ENCODE assay signal across 23 cellular contexts in the genomic region with DNA sequence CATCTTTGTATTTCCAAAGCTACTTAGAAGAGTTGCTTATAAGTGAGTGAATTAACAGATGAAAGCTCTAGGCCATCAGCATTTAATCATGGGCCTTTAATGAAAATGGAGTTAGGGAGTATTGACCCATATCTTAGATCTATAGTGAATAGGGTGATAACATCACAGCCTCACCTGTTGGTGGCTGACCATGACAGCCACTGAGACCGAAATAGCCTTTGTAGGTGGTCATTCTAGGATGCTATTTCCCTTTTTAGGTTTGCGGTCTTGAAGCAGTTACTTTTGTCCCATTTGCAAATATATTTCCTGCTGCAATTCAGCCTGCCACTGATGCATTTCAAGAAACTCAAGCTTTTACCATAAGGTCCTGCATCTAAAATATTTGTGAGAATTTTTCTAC.
"Had no signal": no experiment of that assay in that cellular context is flagged by ENCODE, and none has a peak within 500 bp of the region (broad histone marks: within the 10 kb centered on the region; RNA-seq: fewer than 3 reads in every experiment).

No MANE protein-coding gene starts in this region.

- H3K4me1 Mint-ChIP-seq: activated CD4-positive, alpha-beta T cell treated with anti-CD3 and anti-CD28 coated beads, Interleukin-2, amount 10 ng/mL, durations not matched to agents 7 days and 5 days; activated CD8-positive, alpha-beta memory T cell treated with anti-CD3 and anti-CD28 coated beads, Interleukin-2, amount 10 ng/mL, durations not matched to agents 7 days and 5 days; activated naive CD4-positive, alpha-beta T cell treated with anti-CD3 and anti-CD28 coated beads, Interleukin-2, amount 10 ng/mL, durations not matched to agents 7 days and 5 days; activated naive CD8-positive, alpha-beta T cell treated with anti-CD3 and anti-CD28 coated beads, Interleukin-2, amount 50 U/mL, for 24 hours; memory B cell had no signal

- H3K27ac ChIP-seq: neutrophil, ovary, prostate gland, right atrium auricular region, spleen, VCaP had no signal

- H3K4me1 ChIP-seq: prostate gland, right atrium auricular region, spleen had no signal

- DNase-seq: activated CD4-positive, alpha-beta T cell treated with anti-CD3 and anti-CD28 coated beads, Interleukin-2, amount 10 ng/mL, durations not matched to agents 7 days and 5 days; activated CD8-positive, alpha-beta memory T cell treated with anti-CD3 and anti-CD28 coated beads, Interleukin-2, amount 10 ng/mL, durations not matched to agents 7 days and 5 days; activated CD8-positive, alpha-beta T cell treated with anti-CD3 and anti-CD28 coated beads for 36 hours; activated effector memory CD4-positive, alpha-beta T cell treated with anti-CD3 and anti-CD28 coated beads, Interleukin-2, amount 50 U/mL, for 16 hours; activated naive CD4-positive, alpha-beta T cell treated with anti-CD3 and anti-CD28 coated beads, Interleukin-2, amount 10 ng/mL, durations not matched to agents 7 days and 5 days; activated naive CD8-positive, alpha-beta T cell treated with anti-CD3 and anti-CD28 coated beads, Interleukin-2, amount 50 U/mL, for 24 hours; activated T-cell treated with anti-CD3 and anti-CD28 coated beads for 4 hours; cerebellar nuclear complex; cortex of kidney; heart left ventricle; left colon; ovary; spleen; stimulated activated CD4-positive, alpha-beta T cell treated with anti-CD3 and anti-CD28 coated beads, Interleukin-4, amount 100 ng/mL, for 1 hour; stimulated activated naive CD4-positive, alpha-beta T cell had no signal

- H3K4me3 Mint-ChIP-seq: activated CD4-positive, alpha-beta T cell treated with anti-CD3 and anti-CD28 coated beads, Interleukin-2, amount 10 ng/mL, durations not matched to agents 7 days and 5 days; activated CD8-positive, alpha-beta memory T cell treated with anti-CD3 and anti-CD28 coated beads, Interleukin-2, amount 10 ng/mL, durations not matched to agents 7 days and 5 days; activated CD8-positive, alpha-beta T cell treated with anti-CD3 and anti-CD28 coated beads for 36 hours; activated naive CD4-positive, alpha-beta T cell treated with anti-CD3 and anti-CD28 coated beads, Interleukin-2, amount 10 ng/mL, durations not matched to agents 7 days and 5 days; activated naive CD8-positive, alpha-beta T cell treated with anti-CD3 and anti-CD28 coated beads, Interleukin-2, amount 50 U/mL, for 24 hours; memory B cell; nephron had no signal

- H3K36me3 ChIP-seq: heart left ventricle, neutrophil, ovary, prostate gland, right atrium auricular region, spleen had no signal

- H3K27me3 ChIP-seq: heart left ventricle, neutrophil, ovary, right atrium auricular region, spleen had no signal

- FAIRE-seq: endometrium, islet of Langerhans had no signal

- H3K9me3 Mint-ChIP-seq: activated CD4-positive, alpha-beta T cell treated with anti-CD3 and anti-CD28 coated beads, Interleukin-2, amount 10 ng/mL, durations not matched to agents 7 days and 5 days; activated CD8-positive, alpha-beta T cell treated with anti-CD3 and anti-CD28 coated beads for 36 hours; activated naive CD4-positive, alpha-beta T cell treated with anti-CD3 and anti-CD28 coated beads, Interleukin-2, amount 10 ng/mL, durations not matched to agents 7 days and 5 days; memory B cell; nephron had no signal

- H3K9me3 ChIP-seq: heart left ventricle, neutrophil, ovary, prostate gland, right atrium auricular region, spleen had no signal

- H3K27me3 Mint-ChIP-seq: activated CD4-positive, alpha-beta T cell treated with anti-CD3 and anti-CD28 coated beads, Interleukin-2, amount 10 ng/mL, durations not matched to agents 7 days and 5 days; activated CD8-positive, alpha-beta memory T cell treated with anti-CD3 and anti-CD28 coated beads, Interleukin-2, amount 10 ng/mL, durations not matched to agents 7 days and 5 days; activated CD8-positive, alpha-beta T cell treated with anti-CD3 and anti-CD28 coated beads for 36 hours; activated naive CD4-positive, alpha-beta T cell treated with anti-CD3 and anti-CD28 coated beads, Interleukin-2, amount 10 ng/mL, durations not matched to agents 7 days and 5 days; memory B cell had no signal

- ATAC-seq: activated CD8-positive, alpha-beta memory T cell treated with anti-CD3 and anti-CD28 coated beads, Interleukin-2, amount 10 ng/mL, durations not matched to agents 7 days and 5 days; activated CD8-positive, alpha-beta T cell treated with anti-CD3 and anti-CD28 coated beads for 36 hours; activated naive CD8-positive, alpha-beta T cell treated with anti-CD3 and anti-CD28 coated beads, Interleukin-2, amount 50 U/mL, for 24 hours; heart left ventricle; left colon had no signal

- H3K27ac Mint-ChIP-seq: activated CD4-positive, alpha-beta T cell treated with anti-CD3 and anti-CD28 coated beads, Interleukin-2, amount 10 ng/mL, durations not matched to agents 7 days and 5 days; activated CD8-positive, alpha-beta memory T cell treated with anti-CD3 and anti-CD28 coated beads, Interleukin-2, amount 10 ng/mL, durations not matched to agents 7 days and 5 days; activated CD8-positive, alpha-beta T cell treated with anti-CD3 and anti-CD28 coated beads for 36 hours; activated naive CD4-positive, alpha-beta T cell treated with anti-CD3 and anti-CD28 coated beads, Interleukin-2, amount 10 ng/mL, durations not matched to agents 7 days and 5 days; activated naive CD8-positive, alpha-beta T cell treated with anti-CD3 and anti-CD28 coated beads, Interleukin-2, amount 50 U/mL, for 24 hours; memory B cell had no signal

- H3K4me3 ChIP-seq: heart left ventricle, ovary, prostate gland, right atrium auricular region, spleen had no signal
